8 cellular contexts compared by ENCODE assay signal in the genomic region with DNA sequence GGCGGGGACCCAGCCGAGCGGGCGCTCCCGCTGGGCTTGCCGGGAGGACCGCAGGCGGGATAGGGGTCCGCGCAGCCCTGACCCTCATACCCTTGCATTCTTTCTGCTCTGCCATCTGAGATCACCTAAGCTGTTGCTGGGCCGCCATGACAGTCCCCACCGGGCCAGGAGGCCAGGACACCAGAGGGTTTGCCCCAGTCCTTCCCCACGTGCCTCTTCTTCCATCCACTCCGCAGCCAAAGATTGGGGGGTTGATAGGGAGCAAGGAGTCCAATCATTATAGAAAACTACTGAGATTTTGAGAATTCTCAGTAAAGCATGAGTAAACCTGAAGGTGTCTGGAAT. TPM values are rescaled to one million over a fixed set of nuclear protein-coding genes. Genes with fewer than 3 reads are reported as not detected.
DNase-seq lines count a peak whose midpoint lies in the region; ATAC-seq and TF ChIP-seq lines count a peak whose summit lies in the region.

No MANE protein-coding gene starts in this region.

- no peak for TF ChIP-seq EP300 in gastroesophageal sphincter (IDR thresholded peaks at IDR 0.05)

- peak; percentile 28 for DNase-seq in GM10266 (ENCODE audit: extremely low spot score)
- no peak for DNase-seq in NT2/D1 (ENCODE audit: low read depth, low spot score)
- no peak for DNase-seq in kidney glomerular epithelial cell (lab: John Stamatoyannopoulos, UW)
- no peak for DNase-seq in stimulated activated CD4-positive, alpha-beta T cell treated with anti-CD3 and anti-CD28 coated beads, Interleukin-4, amount 100 ng/mL, for 4 hours

- H3K27ac ChIP-seq in gastroesophageal sphincter (peak overlapping the region in 1 of 4 donors; percentile 59), rectal smooth muscle tissue (ENCODE audit: low read depth, low read length) (no peak overlapping the region)

- TF ChIP-seq CTCF in GM10266 (IDR thresholded peaks at IDR 0.05; ENCODE audit: control insufficient read depth, insufficient read depth, low read depth, missing control alignments), result no peak
- TF ChIP-seq CTCF in gastroesophageal sphincter (IDR thresholded peaks at IDR 0.05), result no peak

- H3K4me3 ChIP-seq in NT2/D1 (ENCODE audit: insufficient read length, low read depth), result peak overlapping the region; percentile 68
- H3K4me3 ChIP-seq in gastroesophageal sphincter, result peak overlapping the region; percentile 44 to 76
- H3K4me3 ChIP-seq in rectal smooth muscle tissue (ENCODE audit: low read length), result peak overlapping the region; percentile 71

- ATAC-seq in gastroesophageal sphincter, result no peak
- no peak for ATAC-seq in HG03460 (IDR thresholded peaks at IDR 0.05; ENCODE audit: unreplicated experiment)
- ATAC-seq in HG03432 (IDR thresholded peaks at IDR 0.05; ENCODE audit: unreplicated experiment), result no peak

- 30% methylated on average over 2 of the region's 14 CpGs; no CpG with 5 or more reads in 1 of the 2 donors for WGBS in gastroesophageal sphincter (ENCODE audit: low coverage in 1 of 2), 2 donors

- no peaks in the 10 kb centered on the region for H3K36me3 ChIP-seq in NT2/D1 (ENCODE audit: insufficient read depth, insufficient read length, low read length)
- H3K36me3 ChIP-seq in gastroesophageal sphincter, result no peaks in the 10 kb centered on the region
- no peaks in the 10 kb centered on the region for H3K36me3 ChIP-seq in rectal smooth muscle tissue (ENCODE audit: control insufficient read depth, insufficient read depth, low read length)

- no peaks in the 10 kb centered on the region for H3K9me3 ChIP-seq in NT2/D1 (ENCODE audit: insufficient read depth, low read length)
- H3K9me3 ChIP-seq in gastroesophageal sphincter, result no peaks in the 10 kb centered on the region

- H3K9ac ChIP-seq in NT2/D1 (ENCODE audit: insufficient read length, low read depth), result peak overlapping the region; percentile 80
- no peak overlapping the region for H3K9ac ChIP-seq in rectal smooth muscle tissue (ENCODE audit: low read length)

- H3K4me1 ChIP-seq in NT2/D1 (ENCODE audit: insufficient read depth, insufficient read length) (no peaks in the 10 kb centered on the region), gastroesophageal sphincter (peaks cover 0 to 16% (median 0%) of the 10 kb centered on the region in 3 donors), rectal smooth muscle tissue (ENCODE audit: control insufficient read depth, insufficient read depth, low read length) (no peaks in the 10 kb centered on the region)

- TF ChIP-seq POLR2A in gastroesophageal sphincter (IDR thresholded peaks at IDR 0.05), result no peak

- peaks cover 3% of the 10 kb centered on the region for H3K27me3 ChIP-seq in NT2/D1 (ENCODE audit: insufficient read depth, insufficient read length)
- H3K27me3 ChIP-seq in gastroesophageal sphincter, result peaks cover 7% of the 10 kb centered on the region
- no peaks in the 10 kb centered on the region for H3K27me3 ChIP-seq in rectal smooth muscle tissue (ENCODE audit: control insufficient read depth, insufficient read depth, low read length)

RNA-seq across cellular contexts. Expression of gene GRB14, which starts 0.5 kb away (rescaled TPM):
- 1 to 10 TPM in 3 of 4 donors, under 1 TPM in 1; 0.94 to 5.3 (median 2.4) TPM for total RNA-seq in gastroesophageal sphincter
